Comparison of ENCODE assay signal across 36 cellular contexts in the genomic region with DNA sequence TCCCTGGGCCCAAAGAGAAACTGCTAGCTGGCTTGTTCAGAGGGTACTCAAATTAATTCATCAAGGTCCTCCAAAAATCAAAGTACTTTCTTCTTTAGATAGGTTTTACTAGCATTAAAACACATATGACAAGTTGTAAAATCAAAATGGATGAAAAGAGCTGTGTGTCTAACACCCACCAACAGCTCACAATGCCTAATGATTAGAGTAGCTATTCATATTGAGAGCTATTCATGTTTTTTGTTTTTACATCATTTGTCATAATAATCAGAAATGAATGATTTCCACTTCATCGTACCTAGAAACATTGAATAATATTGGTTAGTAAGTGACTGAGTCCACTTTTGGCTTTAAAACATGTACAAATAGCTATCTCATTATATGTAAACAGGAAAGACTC.
"Had no signal": no experiment of that assay in that cellular context is flagged by ENCODE, and none has a peak within 500 bp of the region (broad histone marks: within the 10 kb centered on the region; RNA-seq: fewer than 3 reads in every experiment).

No MANE protein-coding gene starts in this region.

- H3K27me3 Mint-ChIP-seq: activated B cell treated with CpG ODN at 0.5 μM for 24 hours; activated CD4-positive, alpha-beta memory T cell treated with anti-CD3 and anti-CD28 coated beads for 36 hours; activated CD4-positive, alpha-beta T cell treated with anti-CD3 and anti-CD28 coated beads, Interleukin-2, amount 10 ng/mL, durations not matched to agents 24 days and 14 days; activated CD8-positive, alpha-beta T cell treated with anti-CD3 and anti-CD28 coated beads for 36 hours; activated naive CD4-positive, alpha-beta T cell treated with anti-CD3 and anti-CD28 coated beads, Interleukin-2, amount 10 ng/mL, durations not matched to agents 7 days and 5 days; activated naive CD4-positive, alpha-beta T cell treated with anti-CD3 and anti-CD28 coated beads, Interleukin-2, amount 50 U/mL, for 24 hours; activated naive CD8-positive, alpha-beta T cell; activated naive CD8-positive, alpha-beta T cell treated with anti-CD3 and anti-CD28 coated beads, Interleukin-2, amount 10 ng/mL, durations not matched to agents 7 days and 5 days; activated naive CD8-positive, alpha-beta T cell treated with anti-CD3 and anti-CD28 coated beads, Interleukin-2, amount 50 U/mL, for 24 hours had no signal

- H3K9me3 Mint-ChIP-seq: activated B cell treated with CpG ODN at 0.5 μM for 24 hours; activated CD4-positive, alpha-beta memory T cell treated with anti-CD3 and anti-CD28 coated beads for 36 hours; activated CD4-positive, alpha-beta T cell treated with anti-CD3 and anti-CD28 coated beads, Interleukin-2, amount 10 ng/mL, durations not matched to agents 24 days and 14 days; activated CD8-positive, alpha-beta T cell treated with anti-CD3 and anti-CD28 coated beads for 36 hours; activated naive CD4-positive, alpha-beta T cell treated with anti-CD3 and anti-CD28 coated beads, Interleukin-2, amount 10 ng/mL, durations not matched to agents 7 days and 5 days; activated naive CD4-positive, alpha-beta T cell treated with anti-CD3 and anti-CD28 coated beads, Interleukin-2, amount 50 U/mL, for 24 hours; activated naive CD8-positive, alpha-beta T cell treated with anti-CD3 and anti-CD28 coated beads, Interleukin-2, amount 10 ng/mL, durations not matched to agents 7 days and 5 days; activated naive CD8-positive, alpha-beta T cell treated with anti-CD3 and anti-CD28 coated beads, Interleukin-2, amount 50 U/mL, for 24 hours; activated T-cell treated with anti-CD3 and anti-CD28 coated beads, Interleukin-2, amount 50 U/mL, for 4 hours; activated T-helper 2 cell treated with anti-CD3 and anti-CD28 coated beads, Interferon-gamma antibody, Interleukin-2, Interleukin-4, amounts not matched to agents 10 μg/mL and 5 μg/mL and 100 μg/mL, durations not matched to agents 14 hours and 24 hours and 36 hours; T-helper 1 cell treated with Interleukin-12 subunit alpha and Interleukin-12 subunit beta and Interleukin-4 antibody, amounts not matched to agents 30 μg/mL and 1 μg/mL, for 36 hours; T-helper 2 cell treated with Interferon-gamma antibody and Interleukin-4, amounts not matched to agents 5 μg/mL and 100 μg/mL, for 36 hours had no signal

- H3K9me3 ChIP-seq: ascending aorta, body of pancreas, breast epithelium had no signal

- H3K4me3 ChIP-seq: ascending aorta, body of pancreas, breast epithelium had no signal

- H3K36me3 Mint-ChIP-seq: activated CD4-positive, alpha-beta memory T cell treated with anti-CD3 and anti-CD28 coated beads for 36 hours; activated naive CD4-positive, alpha-beta T cell treated with anti-CD3 and anti-CD28 coated beads, Interleukin-2, amount 50 U/mL, for 24 hours had no signal

- H3K27ac ChIP-seq: ascending aorta, body of pancreas, brain microvascular endothelial cell, breast epithelium, VCaP had no signal

- H3K4me1 ChIP-seq: ascending aorta, body of pancreas, breast epithelium had no signal

- FAIRE-seq: TTC549 had no signal

- DNase-seq: activated B cell treated with CpG ODN at 0.5 μM for 24 hours; activated CD4-positive, alpha-beta memory T cell treated with anti-CD3 and anti-CD28 coated beads for 36 hours; activated CD4-positive, alpha-beta T cell treated with anti-CD3 and anti-CD28 coated beads for 4 hours; activated CD4-positive, alpha-beta T cell treated with anti-CD3 and anti-CD28 coated beads, Interleukin-2, amount 10 ng/mL, durations not matched to agents 24 days and 14 days; activated CD4-positive, alpha-beta T cell treated with anti-CD3 and anti-CD28 coated beads, Interleukin-2, amount 50 U/mL, for 1 hour; activated CD4-positive, alpha-beta T cell treated with anti-CD3 and anti-CD28 coated beads, Interleukin-2, amount 50 U/mL, for 4 hours; activated CD8-positive, alpha-beta memory T cell treated with anti-CD3 and anti-CD28 coated beads, Interleukin-2, amount 50 U/mL, for 4 hours; activated CD8-positive, alpha-beta T cell treated with anti-CD3 and anti-CD28 coated beads for 36 hours; activated effector memory CD4-positive, alpha-beta T cell treated with Interleukin-2 at 50 U/mL for 16 hours; activated gamma-delta T cell; activated naive CD4-positive, alpha-beta T cell treated with anti-CD3 and anti-CD28 coated beads, Interleukin-2, amount 10 ng/mL, durations not matched to agents 7 days and 5 days; activated naive CD4-positive, alpha-beta T cell treated with Interleukin-2 at 50 U/mL for 16 hours; activated naive CD8-positive, alpha-beta T cell treated with anti-CD3 and anti-CD28 coated beads, Interleukin-2, amount 10 ng/mL, durations not matched to agents 7 days and 5 days; activated naive CD8-positive, alpha-beta T cell treated with anti-CD3 and anti-CD28 coated beads, Interleukin-2, amount 50 U/mL, for 24 hours; activated T-cell treated with anti-CD3 and anti-CD28 coated beads for 4 hours; activated T-cell treated with anti-CD3 and anti-CD28 coated beads, Interleukin-2, amount 50 U/mL, for 1 hour; activated T-cell treated with anti-CD3 and anti-CD28 coated beads, Interleukin-2, amount 50 U/mL, for 4 hours; activated T-cell treated with anti-CD3 and anti-CD28 coated beads, Interleukin-2, amount 50 U/mL, for 72 hours; amygdala; anterior cingulate cortex; body of pancreas; brain microvascular endothelial cell; central memory CD4-positive, alpha-beta T cell; T-helper 1 cell; T-helper 2 cell; T-helper 9 cell had no signal

- H3K36me3 ChIP-seq: ascending aorta, brain microvascular endothelial cell, breast epithelium had no signal

- H3K27ac Mint-ChIP-seq: activated B cell treated with CpG ODN at 0.5 μM for 24 hours; activated CD4-positive, alpha-beta memory T cell treated with anti-CD3 and anti-CD28 coated beads for 36 hours; activated CD4-positive, alpha-beta T cell treated with anti-CD3 and anti-CD28 coated beads, Interleukin-2, amount 10 ng/mL, durations not matched to agents 24 days and 14 days; activated CD8-positive, alpha-beta T cell treated with anti-CD3 and anti-CD28 coated beads for 36 hours; activated naive CD4-positive, alpha-beta T cell treated with anti-CD3 and anti-CD28 coated beads, Interleukin-2, amount 10 ng/mL, durations not matched to agents 7 days and 5 days; activated naive CD4-positive, alpha-beta T cell treated with anti-CD3 and anti-CD28 coated beads, Interleukin-2, amount 50 U/mL, for 24 hours; activated naive CD8-positive, alpha-beta T cell; activated naive CD8-positive, alpha-beta T cell treated with anti-CD3 and anti-CD28 coated beads, Interleukin-2, amount 10 ng/mL, durations not matched to agents 7 days and 5 days; activated naive CD8-positive, alpha-beta T cell treated with anti-CD3 and anti-CD28 coated beads, Interleukin-2, amount 50 U/mL, for 24 hours; activated T-cell treated with anti-CD3 and anti-CD28 coated beads, Interleukin-2, amount 50 U/mL, for 72 hours; activated T-helper 1 cell treated with anti-CD3 and anti-CD28 coated beads, Interleukin-12 subunit alpha, Interleukin-12 subunit beta, Interleukin-2, Interleukin-4 antibody, amounts not matched to agents 30 ng/mL and 10 ng/mL and 1 ng/mL, durations not matched to agents 14 hours and 24 hours and 36 hours; activated T-helper 2 cell treated with anti-CD3 and anti-CD28 coated beads, Interferon-gamma antibody, Interleukin-2, Interleukin-4, amounts not matched to agents 10 μg/mL and 5 μg/mL and 100 μg/mL, durations not matched to agents 14 hours and 24 hours and 36 hours; T-helper 1 cell treated with Interleukin-12 subunit alpha and Interleukin-12 subunit beta and Interleukin-4 antibody, amounts not matched to agents 30 μg/mL and 1 μg/mL, for 36 hours; T-helper 2 cell treated with Interferon-gamma antibody and Interleukin-4, amounts not matched to agents 5 μg/mL and 100 μg/mL, for 36 hours had no signal

- H3K4me1 Mint-ChIP-seq: activated B cell treated with CpG ODN at 0.5 μM for 24 hours; activated CD4-positive, alpha-beta T cell treated with anti-CD3 and anti-CD28 coated beads, Interleukin-2, amount 10 ng/mL, durations not matched to agents 24 days and 14 days; activated naive CD4-positive, alpha-beta T cell treated with anti-CD3 and anti-CD28 coated beads, Interleukin-2, amount 10 ng/mL, durations not matched to agents 7 days and 5 days; activated naive CD4-positive, alpha-beta T cell treated with anti-CD3 and anti-CD28 coated beads, Interleukin-2, amount 50 U/mL, for 24 hours; activated naive CD8-positive, alpha-beta T cell treated with anti-CD3 and anti-CD28 coated beads, Interleukin-2, amount 10 ng/mL, durations not matched to agents 7 days and 5 days; activated naive CD8-positive, alpha-beta T cell treated with anti-CD3 and anti-CD28 coated beads, Interleukin-2, amount 50 U/mL, for 24 hours had no signal

- H3K27me3 ChIP-seq: ascending aorta, body of pancreas, brain microvascular endothelial cell, breast epithelium had no signal

- ATAC-seq: activated CD8-positive, alpha-beta T cell treated with anti-CD3 and anti-CD28 coated beads for 36 hours; activated naive CD8-positive, alpha-beta T cell treated with anti-CD3 and anti-CD28 coated beads, Interleukin-2, amount 50 U/mL, for 24 hours; activated T-cell treated with anti-CD3 and anti-CD28 coated beads, Interleukin-2, amount 50 U/mL, for 4 hours; activated T-cell treated with anti-CD3 and anti-CD28 coated beads, Interleukin-2, amount 50 U/mL, for 72 hours; body of pancreas had no signal

- H3K4me3 Mint-ChIP-seq: activated B cell treated with CpG ODN at 0.5 μM for 24 hours; activated CD4-positive, alpha-beta memory T cell treated with anti-CD3 and anti-CD28 coated beads for 36 hours; activated CD4-positive, alpha-beta T cell treated with anti-CD3 and anti-CD28 coated beads, Interleukin-2, amount 10 ng/mL, durations not matched to agents 24 days and 14 days; activated CD8-positive, alpha-beta T cell treated with anti-CD3 and anti-CD28 coated beads for 36 hours; activated naive CD4-positive, alpha-beta T cell treated with anti-CD3 and anti-CD28 coated beads, Interleukin-2, amount 10 ng/mL, durations not matched to agents 7 days and 5 days; activated naive CD4-positive, alpha-beta T cell treated with anti-CD3 and anti-CD28 coated beads, Interleukin-2, amount 50 U/mL, for 24 hours; activated naive CD8-positive, alpha-beta T cell; activated naive CD8-positive, alpha-beta T cell treated with anti-CD3 and anti-CD28 coated beads, Interleukin-2, amount 10 ng/mL, durations not matched to agents 7 days and 5 days; activated naive CD8-positive, alpha-beta T cell treated with anti-CD3 and anti-CD28 coated beads, Interleukin-2, amount 50 U/mL, for 24 hours; activated T-cell treated with anti-CD3 and anti-CD28 coated beads, Interleukin-2, amount 50 U/mL, for 4 hours; activated T-cell treated with anti-CD3 and anti-CD28 coated beads, Interleukin-2, amount 50 U/mL, for 72 hours; activated T-helper 1 cell treated with anti-CD3 and anti-CD28 coated beads, Interleukin-12 subunit alpha, Interleukin-12 subunit beta, Interleukin-2, Interleukin-4 antibody, amounts not matched to agents 30 ng/mL and 10 ng/mL and 1 ng/mL, durations not matched to agents 14 hours and 24 hours and 36 hours; T-helper 1 cell treated with Interleukin-12 subunit alpha and Interleukin-12 subunit beta and Interleukin-4 antibody, amounts not matched to agents 30 μg/mL and 1 μg/mL, for 36 hours; T-helper 2 cell treated with Interferon-gamma antibody and Interleukin-4, amounts not matched to agents 5 μg/mL and 100 μg/mL, for 36 hours had no signal
